ENCODE assay signal across 8 cellular contexts in the genomic region with DNA sequence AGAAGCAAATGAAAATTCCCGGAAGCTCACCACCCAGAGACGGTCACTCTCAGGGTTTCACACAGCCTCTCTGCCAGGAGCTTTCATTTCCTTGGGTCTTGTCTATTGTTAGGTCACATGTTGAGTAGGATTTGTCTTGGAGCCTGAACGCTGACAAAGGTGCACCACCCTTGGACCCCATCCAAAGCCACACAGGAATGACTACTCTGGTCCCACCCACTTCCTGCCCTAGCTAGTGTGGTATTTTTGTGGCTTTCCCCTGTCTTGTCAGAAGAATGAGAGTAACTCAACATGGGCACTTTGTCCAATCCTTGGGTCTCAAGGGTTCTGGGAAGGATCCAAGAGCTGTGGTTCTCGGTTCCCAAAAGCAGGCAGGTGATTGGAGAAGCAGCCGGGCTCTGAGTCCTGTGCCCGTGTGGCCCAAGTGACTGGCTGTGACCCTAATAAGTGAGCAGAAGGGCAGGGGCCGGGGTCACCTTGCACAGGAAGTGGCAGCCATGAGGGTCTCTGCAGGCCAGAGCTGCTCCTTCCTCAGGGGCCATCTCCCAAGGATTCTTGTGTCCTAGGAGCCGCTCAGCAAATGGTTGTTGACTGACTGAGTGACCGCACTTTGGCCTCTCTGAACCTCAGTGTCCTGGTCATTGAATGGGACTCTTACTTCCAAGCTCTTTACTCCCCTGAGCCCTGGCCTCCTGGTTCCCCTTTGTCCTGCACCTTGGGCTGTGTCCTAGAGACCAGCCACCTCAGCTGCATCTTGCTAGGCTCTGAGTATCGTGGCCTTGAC.
DNase-seq lines count a peak whose midpoint lies in the region; ATAC-seq and TF ChIP-seq lines count a peak whose summit lies in the region.

No MANE protein-coding gene starts in this region.

- TF ChIP-seq CTCF in choroid plexus epithelial cell (conservative IDR thresholded peaks at IDR 0.05; ENCODE audit: low read depth, low read length): no peak

- no peak for ATAC-seq in GM21723 (IDR thresholded peaks at IDR 0.05; ENCODE audit: unreplicated experiment)

- DNase-seq in ELR (ENCODE audit: low read depth): peak; percentile 70
- peak; percentile 19 for DNase-seq in HS-27A (ENCODE audit: low read depth)
- peak; percentile 73 for DNase-seq in activated CD4-positive, CD25-positive, alpha-beta regulatory T cell treated with anti-CD3 and anti-CD28 coated beads, Interleukin-2, amount 50 U/mL, for 16 hours (ENCODE audit: low read depth, low spot score)
- DNase-seq in choroid plexus epithelial cell (ENCODE audit: low read depth): peak; percentile 21
- DNase-seq in stimulated activated CD4-positive, alpha-beta T cell treated with anti-CD3 and anti-CD28 coated beads, Interleukin-12 subunit alpha, Interleukin-12 subunit beta, amount 100 ng/mL, for 48 hours (ENCODE audit: low read depth in 2 of 3, low spot score in 1 of 3): peak; percentile 66 to 75 (median 69)
- no peak for DNase-seq in T1000 (lab: John Stamatoyannopoulos, UW)
- DNase-seq in NCI-H2171 treated with DMSO at 0.1 percent for 48 hours (lab: John Stamatoyannopoulos, UW): no peak

- H3K4me3 ChIP-seq in choroid plexus epithelial cell (ENCODE audit: low read depth, low read length): no peak overlapping the region

Comparison
In these comparisons a context has a peak if more than half of its experiments do, and no peak if none do; other contexts are left out.
1. DNase-seq: peak in ELR (single experiment), HS-27A (single experiment), activated CD4-positive, CD25-positive, alpha-beta regulatory T cell treated with anti-CD3 and anti-CD28 coated beads, Interleukin-2, amount 50 U/mL, for 16 hours (single experiment), choroid plexus epithelial cell (single experiment) and stimulated activated CD4-positive, alpha-beta T cell treated with anti-CD3 and anti-CD28 coated beads, Interleukin-12 subunit alpha, Interleukin-12 subunit beta, amount 100 ng/mL, for 48 hours (3 of 3); none in T1000 (single experiment) and NCI-H2171 treated with DMSO at 0.1 percent for 48 hours (single experiment).